In the genomic region with DNA sequence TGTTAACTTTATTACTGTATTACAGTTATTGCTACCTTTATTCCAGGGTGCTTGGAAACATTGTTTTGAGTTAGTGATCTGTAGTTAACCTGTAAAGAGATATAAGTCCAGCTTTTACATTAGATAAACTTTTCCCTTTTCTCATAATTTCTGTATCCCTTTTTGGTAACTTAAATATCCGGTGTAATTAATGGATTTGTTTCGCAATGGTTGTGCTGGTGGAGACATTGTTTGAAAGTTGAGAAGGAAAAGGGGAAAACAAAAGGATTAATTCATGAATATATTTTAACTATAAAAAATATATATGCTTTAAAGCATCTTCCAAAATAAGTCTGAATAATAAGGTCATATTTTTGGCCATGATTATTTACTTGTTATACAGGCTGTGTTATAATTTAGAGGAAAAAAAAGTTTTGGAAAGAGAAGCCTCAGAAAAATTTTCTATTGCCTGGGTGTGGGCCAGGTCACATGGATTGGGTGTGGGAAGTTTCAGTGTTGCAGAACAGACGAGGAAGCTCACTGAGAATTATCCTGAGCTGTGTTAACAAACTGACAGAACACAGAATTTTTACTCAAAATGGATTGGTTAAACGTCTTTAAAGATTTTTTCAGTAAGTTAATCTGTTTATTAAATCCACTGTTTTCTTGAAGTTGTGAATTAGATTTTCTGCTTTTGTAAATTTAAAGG, we compare ENCODE assay signal across 1 cellular context.
TF ChIP-seq lines count a peak whose summit lies in the region.

No MANE protein-coding gene starts in this region.

TF ChIP-seq in H1, 55 proteins besides CTCF, POLR2A, EP300 and RAD21 (continued from another document):
- TF ChIP-seq, protein P1, sequence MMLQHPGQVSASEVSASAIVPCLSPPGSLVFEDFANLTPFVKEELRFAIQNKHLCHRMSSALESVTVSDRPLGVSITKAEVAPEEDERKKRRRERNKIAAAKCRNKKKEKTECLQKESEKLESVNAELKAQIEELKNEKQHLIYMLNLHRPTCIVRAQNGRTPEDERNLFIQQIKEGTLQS (IDR thresholded peaks at IDR 0.05; ENCODE audit: insufficient read depth, low read depth, low read length), result no peak
